ENCODE assay signal across 11 cellular contexts in the genomic region with DNA sequence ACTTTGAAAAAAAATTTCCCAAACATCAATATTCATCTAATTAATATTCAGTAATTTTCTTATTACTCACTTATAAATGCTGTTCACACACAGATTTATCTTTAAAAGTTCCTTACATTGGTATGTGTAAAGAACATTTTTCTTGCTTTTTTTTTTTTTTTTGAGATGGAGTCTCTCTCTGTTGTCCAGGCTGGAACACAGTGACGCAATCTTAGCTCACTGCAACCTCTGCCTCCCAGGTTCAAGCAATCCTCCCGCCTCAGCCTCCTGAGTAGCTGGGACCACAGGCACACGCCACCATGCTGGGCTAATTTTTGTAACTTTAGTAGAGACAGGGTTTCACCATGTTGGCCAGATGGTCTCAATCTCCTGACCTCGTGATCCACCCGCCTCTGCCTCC. TPM values are rescaled to one million over a fixed set of nuclear protein-coding genes. Genes with fewer than 3 reads are reported as not detected.
"Had no signal": no experiment of that assay in that cellular context is flagged by ENCODE, and none has a peak within 500 bp of the region (broad histone marks: within the 10 kb centered on the region; RNA-seq: fewer than 3 reads in every experiment).

No MANE protein-coding gene starts in this region.

RNA-seq across cellular contexts. Expression of a gene that starts 23.3 kb away (rescaled TPM):
- total RNA-seq: OCI-LY7, PC-3, PC-9, Peyer's patch, Right ventricle myocardium inferior, Right ventricle myocardium superior, RPMI7951, SJCRH30, SJSA1, T-cell had no signal
- polyA plus RNA-seq: SK-N-SH had no signal
